8 cellular contexts compared by ENCODE assay signal in the genomic region with DNA sequence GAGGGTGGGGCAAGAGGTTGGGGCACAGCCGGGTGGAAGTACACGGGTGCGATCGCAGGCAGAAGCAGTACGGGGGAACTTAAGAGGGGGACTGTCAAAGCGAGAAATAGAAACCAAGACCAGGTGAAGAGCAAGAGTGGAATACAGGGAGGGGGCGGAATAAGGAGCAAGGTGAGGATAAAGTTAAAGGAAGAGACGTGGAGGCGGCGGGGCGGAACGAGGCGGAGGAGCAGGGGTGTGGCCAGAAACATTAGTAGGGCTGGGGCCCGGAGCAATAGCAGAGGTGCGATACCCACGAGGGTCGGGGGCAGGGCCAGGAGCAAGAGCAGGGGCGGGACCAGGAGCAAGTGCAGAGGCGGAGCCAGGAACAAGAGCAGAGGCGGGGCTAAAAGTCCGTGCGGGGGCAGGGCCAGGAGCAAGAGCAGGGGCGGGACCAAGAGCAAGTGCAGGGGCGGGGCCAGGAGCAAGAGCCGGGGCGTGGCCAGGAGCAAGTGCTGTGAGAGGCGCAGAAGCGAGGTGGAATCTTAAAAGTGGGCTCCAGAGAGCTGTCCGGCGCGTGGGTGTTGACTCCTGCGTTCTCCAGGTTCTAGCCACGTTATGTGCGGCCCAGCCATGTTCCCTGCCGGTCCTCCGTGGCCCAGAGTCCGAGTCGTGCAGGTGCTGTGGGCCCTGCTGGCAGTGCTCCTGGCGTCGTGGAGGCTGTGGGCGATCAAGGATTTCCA. TPM values are rescaled to one million over a fixed set of nuclear protein-coding genes. Genes with fewer than 3 reads are reported as not detected.
DNase-seq lines count a peak whose midpoint lies in the region; TF ChIP-seq lines count a peak whose summit lies in the region.

No MANE protein-coding gene starts in this region.

- no peaks in the 10 kb centered on the region for H3K9me3 Mint-ChIP-seq in stimulated activated naive CD8-positive, alpha-beta T cell treated with anti-CD3 and anti-CD28 coated beads, Interleukin-15, Interleukin-2, amounts not matched to agents 100 ng/mL and 50 ng/mL, for 24 hours

- peak overlapping the region; percentile 97 for H3K27ac Mint-ChIP-seq in stimulated activated naive CD8-positive, alpha-beta T cell treated with anti-CD3 and anti-CD28 coated beads, Interleukin-15, Interleukin-2, amounts not matched to agents 100 ng/mL and 50 ng/mL, for 24 hours

- TF ChIP-seq EP300 in neural cell (conservative IDR thresholded peaks at IDR 0.05; ENCODE audit: poor library complexity, severe bottlenecking) = peak; percentile 20

- no peaks in the 10 kb centered on the region for H3K36me3 ChIP-seq in H7 (replicated peaks; ENCODE audit: control insufficient read depth, insufficient read depth, low read length)
- no peaks in the 10 kb centered on the region; the same call in 1 of the 2 replicates for H3K36me3 ChIP-seq in MG63
- H3K36me3 ChIP-seq in neural cell (ENCODE audit: insufficient read depth, low read length) = no peaks in the 10 kb centered on the region

- TF ChIP-seq POLR2A in Raji (IDR thresholded peaks at IDR 0.05; ENCODE audit: insufficient read depth, low read depth, low read length) = peak; percentile 45

- H2AFZ ChIP-seq in neural cell (ENCODE audit: low read depth, low read length) = peak overlapping the region; percentile 88

- no peaks in the 10 kb centered on the region for H3K9me2 ChIP-seq in neural cell (ENCODE audit: insufficient read depth, low read length)

- peak overlapping the region; percentile 65 for H3K4me2 ChIP-seq in neural cell (ENCODE audit: low read length)

- no peaks in the 10 kb centered on the region for H3K36me3 Mint-ChIP-seq in stimulated activated naive CD8-positive, alpha-beta T cell treated with anti-CD3 and anti-CD28 coated beads, Interleukin-15, Interleukin-2, amounts not matched to agents 100 ng/mL and 50 ng/mL, for 24 hours (ENCODE audit: low read depth)

- peak; percentile 94 for DNase-seq in EL
- peak; percentile 97 for DNase-seq in H7
- DNase-seq in MG63 = peak; percentile 92
- peak; percentile 92 for DNase-seq in activated effector memory CD4-positive, alpha-beta T cell treated with Interleukin-2 at 50 U/mL for 16 hours
- DNase-seq in fibroblast of the conjunctiva (ENCODE audit: low read depth) = peak; percentile 81

- peaks cover 3% of the 10 kb centered on the region for H3K79me2 ChIP-seq in neural cell (replicated peaks; ENCODE audit: insufficient read depth, low read length)

- peak overlapping the region; percentile 89 for H3K4me3 Mint-ChIP-seq in stimulated activated naive CD8-positive, alpha-beta T cell treated with anti-CD3 and anti-CD28 coated beads, Interleukin-15, Interleukin-2, amounts not matched to agents 100 ng/mL and 50 ng/mL, for 24 hours

- no peaks in the 10 kb centered on the region for H4K20me1 ChIP-seq in neural cell (ENCODE audit: insufficient read depth)

- H3K9me3 ChIP-seq in MG63 = no peaks in the 10 kb centered on the region
- no peaks in the 10 kb centered on the region for H3K9me3 ChIP-seq in neural cell (ENCODE audit: low read length)

- H3F3A ChIP-seq in neural cell (ENCODE audit: insufficient read depth, low read length, poor library complexity, severe bottlenecking) = no peaks in the 10 kb centered on the region

- H3K27me3 ChIP-seq in H7 (ENCODE audit: control insufficient read depth, insufficient read depth, low read length) (peaks cover 3% of the 10 kb centered on the region; the same call in 1 of the 2 replicates), MG63 (no peaks in the 10 kb centered on the region), neural cell (ENCODE audit: insufficient read depth, low read depth, low read length) (no peaks in the 10 kb centered on the region)

- H3K4me3 ChIP-seq in H7 (ENCODE audit: insufficient read depth, low read depth, low read length) = peak overlapping the region; percentile 71
- H3K4me3 ChIP-seq in MG63 = peak overlapping the region; percentile 62
- H3K4me3 ChIP-seq in neural cell (ENCODE audit: low read length) = peak overlapping the region; percentile 79

- peak overlapping the region; percentile 86 for H3K9ac ChIP-seq in neural cell (ENCODE audit: low read length)

- H3K4me1 Mint-ChIP-seq in stimulated activated naive CD8-positive, alpha-beta T cell treated with anti-CD3 and anti-CD28 coated beads, Interleukin-15, Interleukin-2, amounts not matched to agents 100 ng/mL and 50 ng/mL, for 24 hours (ENCODE audit: low read depth) = peaks cover 10% of the 10 kb centered on the region

- no peaks in the 10 kb centered on the region for H3K27me3 Mint-ChIP-seq in stimulated activated naive CD8-positive, alpha-beta T cell treated with anti-CD3 and anti-CD28 coated beads, Interleukin-15, Interleukin-2, amounts not matched to agents 100 ng/mL and 50 ng/mL, for 24 hours

- no peak for TF ChIP-seq RAD21 in neural cell (conservative IDR thresholded peaks at IDR 0.05)

- TF ChIP-seq CTCF in neural cell (IDR thresholded peaks at IDR 0.05; ENCODE audit: poor library complexity, severe bottlenecking) = no peak

- peak overlapping the region; percentile 95 for H3K27ac ChIP-seq in neural cell (ENCODE audit: low read length)

TF ChIP-seq in neural cell, 6 proteins besides CTCF, POLR2A, EP300 and RAD21:
- TF ChIP-seq MXI1 (conservative IDR thresholded peaks at IDR 0.05; ENCODE audit: poor library complexity, severe bottlenecking) = peak; percentile 41
- no peak for TF ChIP-seq REST (IDR thresholded peaks at IDR 0.05; ENCODE audit: borderline replicate concordance)
- TF ChIP-seq TAF1 (IDR thresholded peaks at IDR 0.05; ENCODE audit: low read depth) = no peak
TF ChIP-seq in neural cell: peak in this region for 1.

RNA-seq across cellular contexts. Expression of gene CATSPERG, which starts 1.2 kb away (rescaled TPM):
- total RNA-seq in H7 (2014; rRNA removed; shearing (Covaris generic)) = 0.03 and 0.85 TPM in 2 replicates
- 0.25 and 2.3 TPM in 2 replicates for total RNA-seq in MG63 (2014; rRNA removed; shearing (Covaris generic); ENCODE audit: low replicate concordance)
- polyA plus RNA-seq in neural cell = 16.0 and 17.1 TPM in 2 replicates
- 17.3 and 22.6 TPM in 2 replicates for polyA minus RNA-seq in neural cell

RNA-seq across cellular contexts. Expression of gene KCNK6, which starts 17.2 kb away (rescaled TPM):
- 1.9 and 3.3 TPM in 2 replicates for total RNA-seq in H7 (2014; rRNA removed; shearing (Covaris generic))
- total RNA-seq in MG63 (2014; rRNA removed; shearing (Covaris generic); ENCODE audit: low replicate concordance) = 6.6 and 9.7 TPM in 2 replicates
- polyA plus RNA-seq in neural cell = not detected in 2 replicates
- not detected in 2 replicates for polyA minus RNA-seq in neural cell

RNA-seq across cellular contexts. Expression of gene YIF1B, which starts 21.1 kb away (rescaled TPM):
- 114 and 147 TPM in 2 replicates for total RNA-seq in H7 (2014; rRNA removed; shearing (Covaris generic))
- 192 and 294 TPM in 2 replicates for total RNA-seq in MG63 (2014; rRNA removed; shearing (Covaris generic); ENCODE audit: low replicate concordance)
- 84.0 and 105 TPM in 2 replicates for polyA plus RNA-seq in neural cell
- 39.7 and 43.6 TPM in 2 replicates for polyA minus RNA-seq in neural cell

RNA-seq across cellular contexts. Expression of gene C19orf33, which starts 32.7 kb away (rescaled TPM):
- 5.1 and 11.1 TPM in 2 replicates for total RNA-seq in H7 (2014; rRNA removed; shearing (Covaris generic))
- total RNA-seq in MG63 (2014; rRNA removed; shearing (Covaris generic); ENCODE audit: low replicate concordance) = not detected in 2 replicates
- polyA plus RNA-seq in neural cell = not detected in 2 replicates
- polyA minus RNA-seq in neural cell = not detected in 2 replicates

RNA-seq across cellular contexts. Expression of gene PSMD8, which starts 37.6 kb away (rescaled TPM):
- 229 and 270 TPM in 2 replicates for total RNA-seq in H7 (2014; rRNA removed; shearing (Covaris generic))
- total RNA-seq in MG63 (2014; rRNA removed; shearing (Covaris generic); ENCODE audit: low replicate concordance) = 509 and 658 TPM in 2 replicates
- polyA plus RNA-seq in neural cell = 334 and 380 TPM in 2 replicates
- polyA minus RNA-seq in neural cell = 154 and 160 TPM in 2 replicates

Comparison
In these comparisons a context has a peak if more than half of its experiments do, and no peak if none do; other contexts are left out.
1. Peak in every context shown above with its lines: DNase-seq, H3K4me3 ChIP-seq and H3K27ac ChIP-seq.